12 cellular contexts compared by ENCODE assay signal in the genomic region with DNA sequence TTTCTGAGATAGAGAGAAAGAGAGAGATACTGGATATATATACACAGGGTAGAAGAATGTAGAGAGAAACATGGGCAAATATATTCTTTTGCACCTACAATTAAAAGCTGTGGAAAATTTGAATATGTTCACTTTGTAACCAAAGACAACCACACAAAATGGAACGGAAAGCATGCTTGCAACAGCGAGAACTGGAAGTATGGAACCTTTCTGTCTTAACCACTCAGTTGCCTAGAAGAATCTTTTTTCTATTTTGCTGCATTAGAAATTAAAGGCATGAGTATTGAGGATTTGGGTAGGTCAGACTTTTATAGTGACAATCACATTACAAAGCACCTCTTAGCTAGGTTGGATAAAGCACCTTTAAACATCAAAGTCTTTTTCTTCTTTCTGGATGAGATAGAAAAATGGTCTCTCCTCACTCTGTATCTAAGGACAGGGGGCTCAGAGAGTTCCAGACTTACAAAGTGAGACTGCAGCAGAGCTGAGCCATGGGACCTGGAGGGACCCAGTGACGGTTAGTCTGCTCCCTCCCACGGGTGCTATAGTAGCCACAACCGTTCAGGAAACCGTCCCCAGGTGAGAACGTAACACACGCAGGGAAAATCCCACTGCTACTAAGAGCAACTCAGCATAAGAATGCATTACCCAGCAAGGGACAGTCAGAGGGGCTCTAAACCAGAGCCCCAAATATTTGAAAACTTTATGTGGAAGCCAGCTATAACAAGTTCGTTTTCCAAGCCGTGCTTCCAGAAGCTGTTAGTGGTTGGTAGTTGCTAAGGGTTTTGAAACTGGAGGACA.
DNase-seq lines count a peak whose midpoint lies in the region; ATAC-seq, FAIRE-seq and TF ChIP-seq lines count a peak whose summit lies in the region.
"Had no signal": no experiment of that assay in that cellular context is flagged by ENCODE, and none has a peak within 500 bp of the region (broad histone marks: within the 10 kb centered on the region; RNA-seq: fewer than 3 reads in every experiment).

No MANE protein-coding gene starts in this region.

- POLR2A ChIA-PET in A673 (lab: Charles Lee; ENCODE audit: low non-redundant PET) = no interaction called here

- H3K4me2 ChIP-seq in OCI-LY3 (ENCODE audit: low read length) = peak overlapping the region; percentile 69
- H3K4me2 ChIP-seq in trophoblast cell (ENCODE audit: low read length) = no peak overlapping the region

- H4K12ac ChIP-seq in trophoblast cell (ENCODE audit: low read depth, low read length) = no peak overlapping the region

- H3K27ac ChIP-seq in OCI-LY3 (ENCODE audit: low read length) (peak overlapping the region; percentile 99), lower lobe of right lung (peak overlapping the region; percentile 64), trophoblast cell (ENCODE audit: low read depth, low read length) (no peak overlapping the region), A673 (ENCODE audit: low read depth, low read length, poor library complexity, severe bottlenecking) (no peak overlapping the region)
- H3K27ac ChIP-seq: tibial artery had no signal

- no peak overlapping the region for H2BK12ac ChIP-seq in trophoblast cell (ENCODE audit: low read length)

- WGBS in trophoblast cell (ENCODE audit: extremely low coverage, insufficient coverage, insufficient read length) = no CpG with 5 or more reads among the region's 10 CpGs

- no peak overlapping the region for H4K8ac ChIP-seq in trophoblast cell (ENCODE audit: low read depth, low read length)

- ATAC-seq in GM19438 (IDR thresholded peaks at IDR 0.05; ENCODE audit: low read depth, unreplicated experiment) (peak; percentile 38), lower lobe of right lung (no peak), HG03280 (IDR thresholded peaks at IDR 0.05; ENCODE audit: unreplicated experiment) (no peak)
- ATAC-seq: left lobe of liver had no signal

- no peak overlapping the region for H3K14ac ChIP-seq in trophoblast cell (ENCODE audit: low read length)

- peak; percentile 90 for DNase-seq in GM12865 (ENCODE audit: low read depth)
- DNase-seq in lower lobe of right lung = no peak
- no peak for DNase-seq in urothelium cell line (ENCODE audit: low spot score)
- DNase-seq in trophoblast cell = no peak
- no peak for DNase-seq in A673 (ENCODE audit: low spot score)
- DNase-seq: GDM1, SIG-M5, tibial artery had no signal

- no peaks in the 10 kb centered on the region for H3K9me3 ChIP-seq in OCI-LY3 (ENCODE audit: insufficient read depth, low read length)
- H3K9me3 ChIP-seq in lower lobe of right lung = no peaks in the 10 kb centered on the region
- no peaks in the 10 kb centered on the region for H3K9me3 ChIP-seq in trophoblast cell (ENCODE audit: insufficient read depth, low read depth, low read length)
- no peaks in the 10 kb centered on the region for H3K9me3 ChIP-seq in A673 (ENCODE audit: low read depth, low read length, poor library complexity, severe bottlenecking)
- H3K9me3 ChIP-seq: tibial artery had no signal

- H2AK5ac ChIP-seq in trophoblast cell (ENCODE audit: low read length) = no peak overlapping the region

- H3K36me3 ChIP-seq in OCI-LY3 (replicated peaks; ENCODE audit: low read depth, low read length) (no peaks in the 10 kb centered on the region), lower lobe of right lung (no peaks in the 10 kb centered on the region), trophoblast cell (ENCODE audit: control insufficient read depth in 1 of 2, insufficient read depth in 2 of 2, low read length in 2 of 2) (no peaks in the 10 kb centered on the region), A673 (ENCODE audit: insufficient read depth, low read length, poor library complexity, severe bottlenecking) (no peaks in the 10 kb centered on the region)
- H3K36me3 ChIP-seq: tibial artery had no signal

- CTCF ChIA-PET in A673 (lab: Charles Lee) = no interaction called here

- H2BK5ac ChIP-seq in trophoblast cell (ENCODE audit: low read depth, low read length, poor library complexity) = no peak overlapping the region

- no peak overlapping the region for H3K23ac ChIP-seq in trophoblast cell (ENCODE audit: low read length)

- peak overlapping the region; percentile 85 for H3K9ac ChIP-seq in OCI-LY3 (ENCODE audit: low read length)
- no peak overlapping the region for H3K9ac ChIP-seq in trophoblast cell (ENCODE audit: low read length)

- H3K27me3 ChIP-seq in OCI-LY3 (ENCODE audit: low read depth, low read length) (no peaks in the 10 kb centered on the region), lower lobe of right lung (ENCODE audit: low read depth) (no peaks in the 10 kb centered on the region), trophoblast cell (ENCODE audit: insufficient read depth, low read length) (no peaks in the 10 kb centered on the region), A673 (replicated peaks; ENCODE audit: insufficient read depth, low read depth, low read length, poor library complexity) (no peaks in the 10 kb centered on the region)
- H3K27me3 ChIP-seq: tibial artery had no signal

- no peak overlapping the region for H2BK120ac ChIP-seq in trophoblast cell (ENCODE audit: insufficient read depth, low read length, poor library complexity)

- H3K79me2 ChIP-seq in OCI-LY3 (ENCODE audit: low read length) (no peaks in the 10 kb centered on the region), trophoblast cell (ENCODE audit: control insufficient read depth, insufficient read depth, low read length, poor library complexity) (no peaks in the 10 kb centered on the region)

- H4K20me1 ChIP-seq in OCI-LY3 (ENCODE audit: insufficient read depth, low read length) = no peaks in the 10 kb centered on the region

- H3K4me3 ChIP-seq in GM12865 (ENCODE audit: low read depth, low read length) (peak overlapping the region; percentile 52), OCI-LY3 (ENCODE audit: low read length) (peak overlapping the region; percentile 55), lower lobe of right lung (no peak overlapping the region), trophoblast cell (ENCODE audit: low read depth, low read length) (no peak overlapping the region), A673 (ENCODE audit: low read depth, low read length, poor library complexity, severe bottlenecking) (no peak overlapping the region)
- H3K4me3 ChIP-seq: tibial artery had no signal

- intact Hi-C loops in lower lobe of right lung (cut with DNase I) = no loop called here
- intact Hi-C loops in A673 (cut with micrococcal nuclease; ENCODE audit: unreplicated experiment) = no loop called here

- no TSS peak for BruUV-seq in A673 (replicated peaks; lab: Mats Ljungman, UMichigan)

- no peak for TF ChIP-seq CTCF in GM12865 (IDR thresholded peaks at IDR 0.05; ENCODE audit: insufficient read depth, low read depth, low read length, missing control alignments)
- TF ChIP-seq CTCF in OCI-LY3 (IDR thresholded peaks at IDR 0.05; ENCODE audit: low read depth, low read length) = no peak
- TF ChIP-seq CTCF in lower lobe of right lung (IDR thresholded peaks at IDR 0.05) = no peak
- no peak for TF ChIP-seq CTCF in A673 (conservative IDR thresholded peaks at IDR 0.05; ENCODE audit: low read depth, low read length)

- no peak for FAIRE-seq in urothelium cell line (lab: Jason Lieb, UNC)

- no peak overlapping the region for H3K4ac ChIP-seq in trophoblast cell (ENCODE audit: low read depth, low read length)

- no peak overlapping the region for H3K18ac ChIP-seq in trophoblast cell (ENCODE audit: low read length)

- no peak overlapping the region for H2AFZ ChIP-seq in OCI-LY3 (ENCODE audit: low read depth, low read length)
- no peak overlapping the region for H2AFZ ChIP-seq in trophoblast cell (ENCODE audit: insufficient read depth, low read length, poor library complexity)

- H4K91ac ChIP-seq in trophoblast cell (ENCODE audit: low read depth, low read length) = no peak overlapping the region

- no peaks in the 10 kb centered on the region for H3K79me1 ChIP-seq in trophoblast cell (ENCODE audit: low read length)

- H3K4me1 ChIP-seq in OCI-LY3 (ENCODE audit: low read length) = peaks cover 98% of the 10 kb centered on the region
- no peaks in the 10 kb centered on the region for H3K4me1 ChIP-seq in lower lobe of right lung
- no peaks in the 10 kb centered on the region for H3K4me1 ChIP-seq in trophoblast cell (ENCODE audit: control insufficient read depth in 1 of 2, insufficient read depth in 2 of 2, low read length in 2 of 2)
- H3K4me1 ChIP-seq in A673 (ENCODE audit: insufficient read depth, low read length, poor library complexity, severe bottlenecking) = peaks cover 52% of the 10 kb centered on the region

Comparison
In these comparisons a context has a peak if more than half of its experiments do, and no peak if none do; other contexts are left out.
1. H3K4me3 ChIP-seq: peak in GM12865 (single experiment) and OCI-LY3 (single experiment); none in lower lobe of right lung (single experiment), trophoblast cell (single experiment) and A673 (single experiment).
2. H3K27ac ChIP-seq: peak in OCI-LY3 (single experiment) and lower lobe of right lung (single experiment); none in trophoblast cell (single experiment) and A673 (single experiment).